11 cellular contexts compared by ENCODE assay signal in genomic region chr4:89305028-89305427, GRCh38. TPM values are rescaled to one million over a fixed set of nuclear protein-coding genes. Genes with fewer than 3 reads are reported as not detected.
DNase-seq lines count a peak whose midpoint lies in the region; ATAC-seq and TF ChIP-seq lines count a peak whose summit lies in the region.
"Had no signal": no experiment of that assay in that cellular context is flagged by ENCODE, and none has a peak within 500 bp of the region (broad histone marks: within the 10 kb centered on the region; RNA-seq: fewer than 3 reads in every experiment).

No MANE protein-coding gene starts in this region.

- peak overlapping the region; percentile 8 to 91 (median 69) for H3K27ac Mint-ChIP-seq in CD14-positive monocyte
- H3K27ac Mint-ChIP-seq in Calu3 (ENCODE audit: unreplicated experiment): peak overlapping the region; percentile 74
- H3K27ac Mint-ChIP-seq in activated naive CD8-positive, alpha-beta T cell: peak overlapping the region; percentile 86
- H3K27ac Mint-ChIP-seq in naive thymus-derived CD8-positive, alpha-beta T cell: peak overlapping the region in 9 of 10 donors; percentile 16 to 92 (median 74)

- no peak overlapping the region for H3K4me3 ChIP-seq in thyroid gland (replicated peaks in 1 of 3)

- BruUV-seq in Calu3 (replicated peaks; lab: Mats Ljungman, UMichigan): no TSS peak

- WGBS in thyroid gland, 2 donors: 83 to 84% methylated on average over 3 of the region's 3 CpGs

- peaks cover 3 to 8% of the 10 kb centered on the region in 2 donors for H3K4me1 ChIP-seq in thyroid gland

- no peak for DNase-seq in CD14-positive monocyte (ENCODE audit: low spot score)
- no peak for DNase-seq in Calu3
- DNase-seq in naive thymus-derived CD8-positive, alpha-beta T cell: no peak
- DNase-seq in thyroid gland: no peak
- no peak for DNase-seq in stimulated activated CD8-positive, alpha-beta memory T cell treated with anti-CD3 and anti-CD28 coated beads, Interleukin-4, amount 100 ng/mL, for 48 hours
- DNase-seq: activated CD4-positive, CD25-positive, alpha-beta regulatory T cell treated with anti-CD3 and anti-CD28 coated beads, Interleukin-2, amount 50 U/mL, for 72 hours; aorta; posterior cingulate gyrus; stimulated activated CD4-positive, alpha-beta T cell treated with anti-CD3 and anti-CD28 coated beads, Interleukin-2, amount 100 ng/mL, for 48 hours had no signal

- no peak for TF ChIP-seq POLR2A in thyroid gland (IDR thresholded peaks at IDR 0.05)

- no peak overlapping the region for H3K4me3 Mint-ChIP-seq in CD14-positive monocyte
- peak overlapping the region; percentile 66 for H3K4me3 Mint-ChIP-seq in Calu3 (ENCODE audit: low read depth, unreplicated experiment)
- peak overlapping the region; percentile 96 for H3K4me3 Mint-ChIP-seq in activated naive CD8-positive, alpha-beta T cell
- H3K4me3 Mint-ChIP-seq in naive thymus-derived CD8-positive, alpha-beta T cell: peak overlapping the region in 9 of 10 donors; percentile 8 to 99 (median 92)

- CTCF ChIA-PET in Calu3 (lab: Charles Lee): no interaction called here

- H3K27ac ChIP-seq in thyroid gland: no peak overlapping the region

- peaks cover 0 to 2% (median 0%) of the 10 kb centered on the region in 3 donors for H3K27me3 Mint-ChIP-seq in CD14-positive monocyte (ENCODE audit: low read depth in 3 of 3)
- no peaks in the 10 kb centered on the region for H3K27me3 Mint-ChIP-seq in Calu3 (ENCODE audit: unreplicated experiment)
- no peaks in the 10 kb centered on the region for H3K27me3 Mint-ChIP-seq in activated naive CD8-positive, alpha-beta T cell
- H3K27me3 Mint-ChIP-seq in naive thymus-derived CD8-positive, alpha-beta T cell: no peaks in the 10 kb centered on the region

- H3K36me3 Mint-ChIP-seq in CD14-positive monocyte (peaks cover 3 to 6% of the 10 kb centered on the region in 2 donors), Calu3 (ENCODE audit: insufficient read depth, unreplicated experiment) (peaks cover 27% of the 10 kb centered on the region)
- H3K36me3 Mint-ChIP-seq in activated naive CD8-positive, alpha-beta T cell: peaks cover 7% of the 10 kb centered on the region
- H3K36me3 Mint-ChIP-seq in naive thymus-derived CD8-positive, alpha-beta T cell: no peaks in the 10 kb centered on the region

- TF ChIP-seq CTCF in CD14-positive monocyte (IDR thresholded peaks at IDR 0.05) (no peak), Calu3 (IDR thresholded peaks at IDR 0.05; ENCODE audit: unreplicated experiment) (no peak), thyroid gland (IDR thresholded peaks at IDR 0.05) (no peak)

- H3K9me3 ChIP-seq in thyroid gland: no peaks in the 10 kb centered on the region

- POLR2A ChIA-PET in naive thymus-derived CD8-positive, alpha-beta T cell (lab: Charles Lee): no interaction called here

- no peaks in the 10 kb centered on the region for H3K27me3 ChIP-seq in thyroid gland

- H3K9me3 Mint-ChIP-seq in CD14-positive monocyte (peaks cover 0 to 3% (median 0%) of the 10 kb centered on the region in 7 donors), Calu3 (ENCODE audit: low read depth, unreplicated experiment) (no peaks in the 10 kb centered on the region)
- H3K9me3 Mint-ChIP-seq in activated naive CD8-positive, alpha-beta T cell (ENCODE audit: low read depth): no peaks in the 10 kb centered on the region
- no peaks in the 10 kb centered on the region for H3K9me3 Mint-ChIP-seq in naive thymus-derived CD8-positive, alpha-beta T cell

- intact Hi-C loops in CD14-positive monocyte (cut with micrococcal nuclease): no loop called here
- intact Hi-C loops in Calu3 (cut with micrococcal nuclease; ENCODE audit: unreplicated experiment): loop anchor here (2.0 to 5.0 kb wide), 2 partner anchors 48 to 130 kb away; no protein-coding TSS in a partner anchor
- intact Hi-C loops in thyroid gland (cut with DNase I): no loop called here

- no peaks in the 10 kb centered on the region for H3K36me3 ChIP-seq in thyroid gland

- ATAC-seq in naive thymus-derived CD8-positive, alpha-beta T cell: no peak
- no peak for ATAC-seq in GM18867 (IDR thresholded peaks at IDR 0.05; ENCODE audit: unreplicated experiment)

- H3K4me1 Mint-ChIP-seq in CD14-positive monocyte (peaks cover 52% of the 10 kb centered on the region), Calu3 (ENCODE audit: low read depth, unreplicated experiment) (peaks cover 22% of the 10 kb centered on the region)
- peaks cover 81% of the 10 kb centered on the region for H3K4me1 Mint-ChIP-seq in activated naive CD8-positive, alpha-beta T cell (ENCODE audit: low read depth)
- peaks cover 27 to 81% (median 66%) of the 10 kb centered on the region in 4 donors for H3K4me1 Mint-ChIP-seq in naive thymus-derived CD8-positive, alpha-beta T cell

RNA-seq across cellular contexts. Expression of gene GPRIN3, which starts 2.6 kb away (rescaled TPM):
- 1 to 10 TPM; 1.1 to 3.3 TPM for polyA plus RNA-seq in CD14-positive monocyte
- total RNA-seq in Calu3 (2022): 6.8 and 7.6 TPM in 2 replicates
- 1 to 10 TPM; 6.3 to 6.5 TPM for total RNA-seq in naive thymus-derived CD8-positive, alpha-beta T cell
- 1 to 10 TPM; 3.3 to 3.7 (median 3.4) TPM for polyA plus RNA-seq in naive thymus-derived CD8-positive, alpha-beta T cell
- total RNA-seq in thyroid gland: 1 to 10 TPM; 1.2 to 7.5 (median 4.0) TPM

Comparison
In these comparisons a context has a peak if more than half of its experiments do, and no peak if none do; other contexts are left out.
1. H3K4me3 Mint-ChIP-seq: peak in Calu3 (single experiment), activated naive CD8-positive, alpha-beta T cell (single experiment) and naive thymus-derived CD8-positive, alpha-beta T cell (9 of 10); none in CD14-positive monocyte (0 of 2).
2. Peak in every context shown above with its lines, with median percentiles within 50 percentile points of each other: H3K27ac Mint-ChIP-seq.